15 cellular contexts compared by ENCODE assay signal in the genomic region with DNA sequence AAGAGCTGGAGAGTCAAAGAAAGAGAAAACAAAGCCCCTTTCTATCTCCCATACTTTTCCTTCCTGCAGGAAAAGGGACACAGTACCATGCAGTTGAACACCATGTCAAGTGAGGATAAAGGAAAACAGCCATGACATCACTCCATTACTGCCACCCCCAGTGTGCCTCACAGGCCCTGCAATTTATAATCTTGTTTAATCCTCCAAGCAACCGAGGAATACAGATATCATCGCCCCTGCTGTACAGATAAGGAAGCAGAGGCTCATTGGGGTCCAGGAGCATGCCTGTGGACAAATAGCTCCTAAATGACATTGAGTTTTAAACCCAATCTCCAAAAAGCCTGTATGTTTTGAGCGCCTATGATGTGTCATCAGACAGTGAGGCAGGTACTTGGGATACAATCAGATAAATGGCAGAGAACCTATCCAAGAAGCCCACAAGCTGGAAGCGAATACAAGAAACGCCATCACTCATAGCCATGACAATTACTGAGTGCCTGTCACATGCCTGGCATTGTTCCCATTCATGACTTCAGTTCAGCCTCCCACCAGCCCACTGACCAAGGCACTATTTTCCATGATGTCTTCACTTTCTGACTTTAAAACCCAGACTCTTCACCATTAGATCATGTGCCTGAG. TPM values are rescaled to one million over a fixed set of nuclear protein-coding genes. Genes with fewer than 3 reads are reported as not detected.
DNase-seq lines count a peak whose midpoint lies in the region; ATAC-seq and TF ChIP-seq lines count a peak whose summit lies in the region.
"Had no signal": no experiment of that assay in that cellular context is flagged by ENCODE, and none has a peak within 500 bp of the region (broad histone marks: within the 10 kb centered on the region; RNA-seq: fewer than 3 reads in every experiment).

No MANE protein-coding gene starts in this region.

- H3K27ac Mint-ChIP-seq in type B pancreatic cell, result peak overlapping the region; percentile 60
- H3K27ac Mint-ChIP-seq: activated naive CD4-positive, alpha-beta T cell treated with anti-CD3 and anti-CD28 coated beads, Interleukin-2, amount 10 ng/mL, durations not matched to agents 7 days and 5 days had no signal

- BruUV-seq in mammary epithelial cell (replicated peaks; lab: Mats Ljungman, UMichigan), result no TSS peak

- no peak overlapping the region for H3K4me3 Mint-ChIP-seq in type B pancreatic cell
- H3K4me3 Mint-ChIP-seq: activated naive CD4-positive, alpha-beta T cell treated with anti-CD3 and anti-CD28 coated beads, Interleukin-2, amount 10 ng/mL, durations not matched to agents 7 days and 5 days had no signal

- H2AFZ ChIP-seq in mammary epithelial cell (ENCODE audit: low read depth, low read length), result no peak overlapping the region

- H3K4me1 ChIP-seq in mammary epithelial cell (ENCODE audit: insufficient read depth, low read length) (no peaks in the 10 kb centered on the region), prostate gland (replicated peaks) (peaks cover 10% of the 10 kb centered on the region)
- H3K4me1 ChIP-seq: A549 had no signal

- H4K20me1 ChIP-seq in mammary epithelial cell (ENCODE audit: insufficient read depth, low read length), result no peaks in the 10 kb centered on the region

- in situ Hi-C loops in mammary epithelial cell (cut with MboI; ENCODE audit: low sequenced_read_pairs in 2 of 2), result no loop called here

- peaks cover 23% of the 10 kb centered on the region for H3K4me1 Mint-ChIP-seq in type B pancreatic cell (ENCODE audit: unreplicated experiment)

- TF ChIP-seq POLR2A in prostate gland (IDR thresholded peaks at IDR 0.05), result no peak

- no peaks in the 10 kb centered on the region for H3K27me3 ChIP-seq in mammary epithelial cell (ENCODE audit: insufficient read depth, low read length)
- H3K27me3 ChIP-seq in prostate gland (replicated peaks; ENCODE audit: insufficient read depth), result no peaks in the 10 kb centered on the region
- H3K27me3 ChIP-seq: upper lobe of left lung had no signal

- 66% methylated on average over 5 of the region's 5 CpGs for WGBS in mammary epithelial cell (ENCODE audit: low coverage, missing lambda C conversion rate)
- 62% methylated on average over 5 of the region's 5 CpGs for WGBS in prostate gland

- dilution Hi-C loops in mammary epithelial cell (cut with HindIII; ENCODE audit: low sequenced_read_pairs), result no loop called here

- H3K9me3 ChIP-seq in mammary epithelial cell (replicated peaks; ENCODE audit: insufficient read depth, low read length) (no peaks in the 10 kb centered on the region), prostate gland (no peaks in the 10 kb centered on the region)
- H3K9me3 ChIP-seq: A549, upper lobe of left lung had no signal

- no peaks in the 10 kb centered on the region for H3K79me2 ChIP-seq in mammary epithelial cell (ENCODE audit: insufficient read depth, low read length)

- DNase-seq in Right ventricle myocardium inferior (ENCODE audit: missing footprints) (no peak), cardiac septum (ENCODE audit: low spot score) (no peak), caudate nucleus (lab: John Stamatoyannopoulos, UW) (peak in 11 of 61 donors; percentile 8 to 56 (median 19)), lung microvascular endothelial cell (ENCODE audit: low read depth in 2 of 2) (peak; percentile 76 to 80), type B pancreatic cell (ENCODE audit: extremely low spot score, unreplicated experiment) (no peak), mammary epithelial cell (no peak), prostate gland (ENCODE audit: low spot score) (no peak)
- no peak for DNase-seq in stimulated activated CD8-positive, alpha-beta memory T cell treated with anti-CD3 and anti-CD28 coated beads, Interleukin-4, amount 100 ng/mL, for 48 hours
- DNase-seq: activated naive CD4-positive, alpha-beta T cell treated with anti-CD3 and anti-CD28 coated beads, Interleukin-2, amount 10 ng/mL, durations not matched to agents 7 days and 5 days; cerebellar nuclear complex; naive B cell; T-helper 9 cell; upper lobe of left lung had no signal

- no peak overlapping the region for H3K9ac ChIP-seq in mammary epithelial cell (ENCODE audit: insufficient read depth, low read length)

- H3K4me2 ChIP-seq in mammary epithelial cell (ENCODE audit: insufficient read depth, low read depth, low read length), result no peak overlapping the region
- H3K4me2 ChIP-seq: A549 had no signal

- H3K4me3 ChIP-seq in mammary epithelial cell (replicated peaks in 1 of 3; ENCODE audit: insufficient read depth in 1 of 3, low read depth in 2 of 3, low read length in 3 of 3) (no peak overlapping the region), prostate gland (no peak overlapping the region)
- H3K4me3 ChIP-seq: A549, upper lobe of left lung had no signal

- TF ChIP-seq CTCF in type B pancreatic cell (conservative IDR thresholded peaks at IDR 0.05), result no peak
- no peak for TF ChIP-seq CTCF in mammary epithelial cell (conservative IDR thresholded peaks at IDR 0.05 in 1 of 2, IDR thresholded peaks at IDR 0.05 in 1 of 2; ENCODE audit: extremely low read depth in 1 of 2, insufficient read depth in 1 of 2, low read depth in 1 of 2, low read length in 2 of 2)
- TF ChIP-seq CTCF in prostate gland (IDR thresholded peaks at IDR 0.05), result no peak

- no peaks in the 10 kb centered on the region for H3K9me3 Mint-ChIP-seq in type B pancreatic cell
- H3K9me3 Mint-ChIP-seq: activated naive CD4-positive, alpha-beta T cell treated with anti-CD3 and anti-CD28 coated beads, Interleukin-2, amount 10 ng/mL, durations not matched to agents 7 days and 5 days; naive B cell had no signal

- intact Hi-C loops in Right ventricle myocardium inferior (cut with DNase I), result no loop called here
- intact Hi-C loops in cardiac septum (cut with DNase I), result no loop called here
- intact Hi-C loops in mammary epithelial cell (cut with micrococcal nuclease), result no loop called here
- intact Hi-C loops in prostate gland (cut with DNase I), result no loop called here

- H3K27ac ChIP-seq in caudate nucleus (ENCODE audit: low read depth, low read length) (peak overlapping the region; percentile 49), mammary epithelial cell (ENCODE audit: insufficient read depth, low read depth, low read length) (no peak overlapping the region), prostate gland (no peak overlapping the region)
- H3K27ac ChIP-seq: A549, upper lobe of left lung had no signal

- no peaks in the 10 kb centered on the region for H3K27me3 Mint-ChIP-seq in type B pancreatic cell
- H3K27me3 Mint-ChIP-seq: activated naive CD4-positive, alpha-beta T cell treated with anti-CD3 and anti-CD28 coated beads, Interleukin-2, amount 10 ng/mL, durations not matched to agents 7 days and 5 days; naive B cell had no signal

- H3K36me3 ChIP-seq in mammary epithelial cell (ENCODE audit: insufficient read depth, low read length) (no peaks in the 10 kb centered on the region), prostate gland (no peaks in the 10 kb centered on the region)
- H3K36me3 ChIP-seq: upper lobe of left lung had no signal

- ATAC-seq in Right ventricle myocardium inferior, result peak; percentile 31
- ATAC-seq: A549, Panc1 had no signal

- no peaks in the 10 kb centered on the region for H3K36me3 Mint-ChIP-seq in type B pancreatic cell
- H3K36me3 Mint-ChIP-seq: naive B cell had no signal

- CTCF ChIA-PET in mammary epithelial cell (lab: Charles Lee; ENCODE audit: low non-redundant PET), result no interaction called here

RNA-seq across cellular contexts. Expression of a gene that starts 45.5 kb away (rescaled TPM):
- total RNA-seq in Right ventricle myocardium inferior (14.3 TPM), cardiac septum (13.3 TPM), lung microvascular endothelial cell (4.0 and 7.6 TPM in 2 replicates), type B pancreatic cell (ENCODE audit: low replicate concordance) (15.2 and 17.4 TPM in 2 replicates), mammary epithelial cell (10 to 100 TPM; 12.8 to 19.9 TPM), prostate gland (10 to 100 TPM; 24.8 to 61.0 TPM)
- 8.9 TPM for polyA plus RNA-seq in mammary epithelial cell
- polyA minus RNA-seq in mammary epithelial cell, result 40.2 TPM

Comparison
In these comparisons a context has a peak if more than half of its experiments do, and no peak if none do; other contexts are left out.
1. DNase-seq: peak in lung microvascular endothelial cell (2 of 2); none in Right ventricle myocardium inferior (single experiment), cardiac septum (single experiment), type B pancreatic cell (single experiment), mammary epithelial cell (single experiment), stimulated activated CD8-positive, alpha-beta memory T cell treated with anti-CD3 and anti-CD28 coated beads, Interleukin-4, amount 100 ng/mL, for 48 hours (single experiment) and prostate gland (single experiment).